10 cellular contexts compared by ENCODE assay signal in genomic region chr2:202317080-202317859, GRCh38. TPM values are rescaled to one million over a fixed set of nuclear protein-coding genes. Genes with fewer than 3 reads are reported as not detected.
A peak's percentile ranks its signal among the peaks of the same experiment; 100 is the strongest.
DNase-seq lines count a peak whose midpoint lies in the region; ATAC-seq and TF ChIP-seq lines count a peak whose summit lies in the region.
"Had no signal": no experiment of that assay in that cellular context is flagged by ENCODE, and none has a peak within 500 bp of the region (broad histone marks: within the 10 kb centered on the region; RNA-seq: fewer than 3 reads in every experiment).

No MANE protein-coding gene starts in this region.

- TF ChIP-seq EP300 in transverse colon (IDR thresholded peaks at IDR 0.05; ENCODE audit: low read depth), result no peak

- H3K4me3 Mint-ChIP-seq in immature natural killer cell, result no peak overlapping the region

- ATAC-seq in body of pancreas, result peak; percentile 75
- no peak for ATAC-seq in HG03354 (IDR thresholded peaks at IDR 0.05; ENCODE audit: poor library complexity, severe bottlenecking, unreplicated experiment)

- H3K27me3 ChIP-seq in body of pancreas, result no peaks in the 10 kb centered on the region
- H3K27me3 ChIP-seq in kidney epithelial cell (ENCODE audit: control insufficient read depth, insufficient read depth, low read length), result no peaks in the 10 kb centered on the region
- H3K27me3 ChIP-seq in transverse colon, result no peaks in the 10 kb centered on the region
- H3K27me3 ChIP-seq: BLaER1 treated with 17β-estradiol and CSF1 and Interleukin-3, amounts not matched to agents 10 nM and 100 nM had no signal

- H3K27ac ChIP-seq in body of pancreas (peak overlapping the region in 3 of 4 donors; percentile 28 to 48 (median 48)), transverse colon (peak overlapping the region in 2 of 4 donors; percentile 25 to 35)
- H3K27ac ChIP-seq: BLaER1 treated with 17β-estradiol and CSF1 and Interleukin-3, amounts not matched to agents 10 nM and 100 nM; HL-60 had no signal

- H3K9me3 Mint-ChIP-seq in immature natural killer cell, result no peaks in the 10 kb centered on the region

- H3K4me1 Mint-ChIP-seq in immature natural killer cell, result no peaks in the 10 kb centered on the region

- H3K27ac Mint-ChIP-seq in immature natural killer cell, result peak overlapping the region in 2 of 6 donors; percentile 30 to 40

- TF ChIP-seq POLR2A in body of pancreas (IDR thresholded peaks at IDR 0.05), result no peak
- no peak for TF ChIP-seq POLR2A in transverse colon (IDR thresholded peaks at IDR 0.05)

- peak; percentile 67 for DNase-seq in NCI-H2196 (lab: John Stamatoyannopoulos, UW; ENCODE audit: unreplicated experiment)
- DNase-seq in NCI-H2196 treated with DMSO at 0.1 percent for 48 hours (lab: John Stamatoyannopoulos, UW; ENCODE audit: unreplicated experiment), result no peak
- peak; percentile 77 to 85 (median 81) for DNase-seq in body of pancreas
- peak; percentile 35 for DNase-seq in kidney epithelial cell (ENCODE audit: low read depth)
- DNase-seq in transverse colon, result peak; percentile 75
- DNase-seq in immature natural killer cell, result no peak
- DNase-seq in GDM1 (lab: John Stamatoyannopoulos, UW), result no peak

- H3K9me3 ChIP-seq in body of pancreas, result no peaks in the 10 kb centered on the region
- no peaks in the 10 kb centered on the region for H3K9me3 ChIP-seq in transverse colon
- H3K9me3 ChIP-seq: BLaER1 treated with 17β-estradiol and CSF1 and Interleukin-3, amounts not matched to agents 10 nM and 100 nM had no signal

- TF ChIP-seq CTCF in body of pancreas (IDR thresholded peaks at IDR 0.05) (no peak), kidney epithelial cell (IDR thresholded peaks at IDR 0.05; ENCODE audit: insufficient read depth, low read length, poor library complexity, severe bottlenecking) (no peak), transverse colon (IDR thresholded peaks at IDR 0.05) (no peak)

- H3K36me3 ChIP-seq in body of pancreas (replicated peaks in 1 of 2; ENCODE audit: insufficient read depth in 1 of 2, low read depth in 2 of 2) (no peaks in the 10 kb centered on the region), kidney epithelial cell (ENCODE audit: control insufficient read depth, insufficient read depth, low read length) (no peaks in the 10 kb centered on the region), transverse colon (no peaks in the 10 kb centered on the region)

- H3K4me3 ChIP-seq in body of pancreas, result no peak overlapping the region
- H3K4me3 ChIP-seq in kidney epithelial cell (ENCODE audit: low read depth, low read length), result no peak overlapping the region
- H3K4me3 ChIP-seq in transverse colon, result no peak overlapping the region
- H3K4me3 ChIP-seq: BLaER1 treated with 17β-estradiol and CSF1 and Interleukin-3, amounts not matched to agents 10 nM and 100 nM had no signal

- intact Hi-C loops in body of pancreas (cut with DNase I), result no loop called here
- intact Hi-C loops in transverse colon (cut with DNase I; ENCODE audit: low total_unique reads), result no loop called here

- peaks cover 19% of the 10 kb centered on the region for H3K4me1 ChIP-seq in body of pancreas
- peaks cover 8 to 16% (median 13%) of the 10 kb centered on the region in 4 donors for H3K4me1 ChIP-seq in transverse colon

- H3K36me3 Mint-ChIP-seq in immature natural killer cell, result no peaks in the 10 kb centered on the region

- 12 to 13% methylated on average over 6 of the region's 6 CpGs for WGBS in body of pancreas, 2 donors
- WGBS in transverse colon (ENCODE audit: low coverage in 1 of 2), 2 donors, result 16 to 20% methylated on average over 6 of the region's 6 CpGs

- peaks cover 0 to 6% (median 0%) of the 10 kb centered on the region in 3 donors for H3K27me3 Mint-ChIP-seq in immature natural killer cell (ENCODE audit: low read depth in 3 of 3)

- in situ Hi-C loops in transverse colon (cut with MboI; ENCODE audit: low pct_ligation_motif_present in 1 of 4, low pct_unique_long_range_greater_than_20kb in 1 of 4, low sequenced_read_pairs in 3 of 4), result no loop called here

RNA-seq across cellular contexts. Expression of gene NOP58, which starts 51.7 kb away (rescaled TPM):
- total RNA-seq in body of pancreas (10 to 100 TPM; 70.2 to 93.4 TPM), kidney epithelial cell (70.6 and 75.2 TPM in 2 replicates), transverse colon (10 to 100 TPM in 3 of 4 donors, 1 to 10 TPM in 1; 9.4 to 54.9 (median 26.3) TPM)
- 10 to 100 TPM; 42.6 to 54.7 (median 46.6) TPM for polyA plus RNA-seq in immature natural killer cell

RNA-seq across cellular contexts. Expression of gene BMPR2, which starts 58.9 kb away (rescaled TPM):
- total RNA-seq in body of pancreas (10 to 100 TPM; 13.7 to 26.7 TPM), kidney epithelial cell (44.8 and 46.3 TPM in 2 replicates), transverse colon (10 to 100 TPM; 16.5 to 40.5 (median 26.5) TPM)
- polyA plus RNA-seq in immature natural killer cell, result 1 to 10 TPM; 1.4 to 5.4 (median 2.8) TPM

Comparison
In these comparisons a context has a peak if more than half of its experiments do, and no peak if none do; other contexts are left out.
1. DNase-seq: peak in NCI-H2196 (single experiment), body of pancreas (4 of 4), kidney epithelial cell (single experiment) and transverse colon (single experiment); none in NCI-H2196 treated with DMSO at 0.1 percent for 48 hours (single experiment), immature natural killer cell (0 of 3) and GDM1 (single experiment).